In genomic region chr3:30227571-30228301, GRCh38 we compare ENCODE assay signal across 8 cellular contexts.
DNase-seq lines count a peak whose midpoint lies in the region; ATAC-seq, FAIRE-seq and TF ChIP-seq lines count a peak whose summit lies in the region.

No MANE protein-coding gene starts in this region.

- H3K9me3 ChIP-seq in AG04450 (ENCODE audit: control insufficient read depth, insufficient read depth, low read length) = no peaks in the 10 kb centered on the region
- H3K9me3 ChIP-seq in astrocyte (ENCODE audit: insufficient read depth, low read depth, low read length) = no peaks in the 10 kb centered on the region
- no peaks in the 10 kb centered on the region for H3K9me3 ChIP-seq in HepG2 (ENCODE audit: low read length)

- no peak for TF ChIP-seq POLR2A in HepG2 (IDR thresholded peaks at IDR 0.05; ENCODE audit: insufficient read depth in 1 of 2, low read depth in 2 of 2, low read length in 2 of 2)

- peak; percentile 49 for FAIRE-seq in astrocyte (lab: Jason Lieb, UNC)
- peak; percentile 58 for FAIRE-seq in HepG2 (lab: Jason Lieb, UNC)

- peak overlapping the region; percentile 64 for H3K4me2 ChIP-seq in astrocyte (ENCODE audit: low read length)
- no peak overlapping the region for H3K4me2 ChIP-seq in HepG2 (ENCODE audit: low read depth, low read length)

- H4K20me1 ChIP-seq in astrocyte (ENCODE audit: insufficient read depth, low read length) = no peaks in the 10 kb centered on the region
- H4K20me1 ChIP-seq in HepG2 (ENCODE audit: insufficient read depth, low read length) = no peaks in the 10 kb centered on the region

- in situ Hi-C loops in HepG2 (cut with HindIII; ENCODE audit: extremely low pct_ligation_motif_present, low pct_unique_long_range_greater_than_20kb) = no loop called here

- H3K36me3 ChIP-seq in astrocyte (ENCODE audit: insufficient read depth, low read length) (no peaks in the 10 kb centered on the region), HepG2 (replicated peaks in 1 of 2; ENCODE audit: control insufficient read depth in 1 of 2, insufficient read depth in 2 of 2, low read length in 2 of 2) (no peaks in the 10 kb centered on the region)

- H3K9ac ChIP-seq in astrocyte (ENCODE audit: low read length) (no peak overlapping the region), HepG2 (ENCODE audit: insufficient read depth, low read depth, low read length) (no peak overlapping the region)

- H3K27me3 ChIP-seq in AG04450 (ENCODE audit: control insufficient read depth, insufficient read depth, low read length) (no peaks in the 10 kb centered on the region), astrocyte (ENCODE audit: insufficient read depth, low read length) (no peaks in the 10 kb centered on the region), HepG2 (ENCODE audit: control insufficient read depth in 1 of 2, insufficient read depth in 2 of 2, low read length in 2 of 2) (no peaks in the 10 kb centered on the region)

- peaks cover 11% of the 10 kb centered on the region for H3K4me1 Mint-ChIP-seq in astrocyte (ENCODE audit: low read depth, unreplicated experiment)

- no peak overlapping the region for H3K4me3 Mint-ChIP-seq in astrocyte (ENCODE audit: unreplicated experiment)

- H3K9me3 Mint-ChIP-seq in astrocyte (ENCODE audit: unreplicated experiment) = no peaks in the 10 kb centered on the region

- POLR2A ChIA-PET in AG04450 (lab: Yijun Ruan, JAX) (no interaction called here), HepG2 (lab: Yijun Ruan, JAX) (interaction anchor here (1.0 to 2.0 kb wide), 3 partner anchors 12 to 370 kb away, joined by 3 to 14 read pairs (median 4); no protein-coding TSS in a partner anchor)

- H2AFZ ChIP-seq in astrocyte (ENCODE audit: low read depth, low read length) = no peak overlapping the region
- H2AFZ ChIP-seq in HepG2 (ENCODE audit: low read length) = no peak overlapping the region

- 21% methylated on average over 2 of the region's 2 CpGs for whole genome bisulfite sequencing in HepG2 (ENCODE audit: low lambda C conversion rate)

- H3K79me2 ChIP-seq in astrocyte (ENCODE audit: insufficient read depth, low read length) (no peaks in the 10 kb centered on the region), HepG2 (ENCODE audit: insufficient read depth, low read length) (no peaks in the 10 kb centered on the region)

- no peak overlapping the region for H3K27ac Mint-ChIP-seq in astrocyte (ENCODE audit: unreplicated experiment)

- H3K4me3 ChIP-seq in AG04450 (ENCODE audit: low read depth, low read length) (no peak overlapping the region), LNCaP clone FGC (ENCODE audit: low read depth, low read length) (no peak overlapping the region), astrocyte (ENCODE audit: insufficient read depth, low read depth, low read length) (no peak overlapping the region), HepG2 (replicated peaks in 1 of 3; ENCODE audit: insufficient read depth in 1 of 3, low read depth in 2 of 3, low read length in 3 of 3) (no peak overlapping the region)

- DNase-seq in AG04450 (ENCODE audit: low read depth, low spot score) (peak; percentile 46), LNCaP clone FGC (ENCODE audit: low read depth) (peak; percentile 49), astrocyte (ENCODE audit: low read depth) (peak; percentile 97), HepG2 (ENCODE audit: low spot score) (peak; percentile 85), NCI-H2227 treated with DMSO at 0.1 percent for 48 hours (lab: John Stamatoyannopoulos, UW) (no peak)

- peak in 1 of 2 experiments; percentile 93; a peak in 2 of 4 replicates for TF ChIP-seq EP300 in HepG2 (IDR thresholded peaks at IDR 0.05; ENCODE audit: low read depth in 2 of 2, low read length in 2 of 2)
- peak; percentile 90 for TF ChIP-seq EP300 in HepG2 (CRISPR knock-in tag; IDR thresholded peaks at IDR 0.05; ENCODE audit: borderline replicate concordance)

- ATAC-seq in HepG2 (peak; percentile 36; the same call in 2 of the 3 replicates), GM19463 (IDR thresholded peaks at IDR 0.05; ENCODE audit: unreplicated experiment) (no peak), HG02970 (IDR thresholded peaks at IDR 0.05; ENCODE audit: low FRiP score, unreplicated experiment) (no peak), HG03175 (IDR thresholded peaks at IDR 0.05; ENCODE audit: unreplicated experiment) (no peak)

- no TSS peak for BruUV-seq in HepG2 (replicated peaks; lab: Mats Ljungman, UMichigan)

- H3K27ac ChIP-seq in AG04450 (ENCODE audit: low read depth, low read length) (peak overlapping the region; percentile 74), astrocyte (ENCODE audit: low read depth, low read length) (peak overlapping the region; percentile 33), HepG2 (ENCODE audit: extremely low read length, insufficient read depth, low read length) (peak overlapping the region; percentile 55)

- CTCF ChIA-PET in AG04450 (lab: Charles Lee) = no interaction called here
- CTCF ChIA-PET in HepG2 (lab: Yijun Ruan, JAX; ENCODE audit: low intra/inter-chr PET ratio, low total read pairs) = no interaction called here

- intact Hi-C loops in HepG2 (cut with micrococcal nuclease; ENCODE audit: unreplicated experiment) = loop anchor here (2.0 kb wide), 1 partner anchor 31 kb away; no protein-coding TSS in a partner anchor

- TF ChIP-seq CTCF in AG04450 (IDR thresholded peaks at IDR 0.05; ENCODE audit: low read depth, low read length) (no peak), LNCaP clone FGC (IDR thresholded peaks at IDR 0.05; ENCODE audit: control insufficient read depth, extremely low read depth, insufficient read depth) (no peak), astrocyte (IDR thresholded peaks at IDR 0.05; ENCODE audit: insufficient read depth, low read depth, low read length) (no peak), HepG2 (CRISPR knock-in tag; IDR thresholded peaks at IDR 0.05) (no peak)

- peaks cover 22% of the 10 kb centered on the region for H3K4me1 ChIP-seq in astrocyte (ENCODE audit: insufficient read depth, low read length)
- H3K4me1 ChIP-seq in HepG2 (ENCODE audit: insufficient read depth, low read length) = peaks cover 40% of the 10 kb centered on the region

- TF ChIP-seq RAD21 in HepG2 (CRISPR knock-in tag; IDR thresholded peaks at IDR 0.05) = no peak

- H3K27me3 Mint-ChIP-seq in astrocyte (ENCODE audit: low read depth, unreplicated experiment) = peaks cover 2% of the 10 kb centered on the region

- no peaks in the 10 kb centered on the region for H3K36me3 Mint-ChIP-seq in astrocyte (ENCODE audit: low read depth, unreplicated experiment)

TF ChIP-seq in HepG2, 621 proteins besides CTCF, POLR2A, EP300 and RAD21 (continues in another document):
- TF ChIP-seq NCOR1 (IDR thresholded peaks at IDR 0.05; ENCODE audit: borderline replicate concordance, low read length) (peak; percentile 21; the same call in 1 of the 2 replicates), SOX6 (IDR thresholded peaks at IDR 0.05) (no peak), SOX6 (CRISPR knock-in tag; IDR thresholded peaks at IDR 0.05) (peak; percentile 79), THRA (CRISPR knock-in tag; IDR thresholded peaks at IDR 0.05; ENCODE audit: borderline replicate concordance) (peak; percentile 91; the same call in 1 of the 2 replicates), JUND (CRISPR knock-in tag; IDR thresholded peaks at IDR 0.05) (no peak), CEBPB (IDR thresholded peaks at IDR 0.05; ENCODE audit: borderline replicate concordance, low read depth, low read length) (peak; percentile 29; the same call in 1 of the 2 replicates), CREM (IDR thresholded peaks at IDR 0.05) (peak; percentile 90), CREM (CRISPR knock-in tag; IDR thresholded peaks at IDR 0.05) (no peak), ZFP82 (CRISPR knock-in tag; IDR thresholded peaks at IDR 0.05; ENCODE audit: borderline replicate concordance) (no peak)
